ENCODE assay signal across 9 cellular contexts in the genomic region with DNA sequence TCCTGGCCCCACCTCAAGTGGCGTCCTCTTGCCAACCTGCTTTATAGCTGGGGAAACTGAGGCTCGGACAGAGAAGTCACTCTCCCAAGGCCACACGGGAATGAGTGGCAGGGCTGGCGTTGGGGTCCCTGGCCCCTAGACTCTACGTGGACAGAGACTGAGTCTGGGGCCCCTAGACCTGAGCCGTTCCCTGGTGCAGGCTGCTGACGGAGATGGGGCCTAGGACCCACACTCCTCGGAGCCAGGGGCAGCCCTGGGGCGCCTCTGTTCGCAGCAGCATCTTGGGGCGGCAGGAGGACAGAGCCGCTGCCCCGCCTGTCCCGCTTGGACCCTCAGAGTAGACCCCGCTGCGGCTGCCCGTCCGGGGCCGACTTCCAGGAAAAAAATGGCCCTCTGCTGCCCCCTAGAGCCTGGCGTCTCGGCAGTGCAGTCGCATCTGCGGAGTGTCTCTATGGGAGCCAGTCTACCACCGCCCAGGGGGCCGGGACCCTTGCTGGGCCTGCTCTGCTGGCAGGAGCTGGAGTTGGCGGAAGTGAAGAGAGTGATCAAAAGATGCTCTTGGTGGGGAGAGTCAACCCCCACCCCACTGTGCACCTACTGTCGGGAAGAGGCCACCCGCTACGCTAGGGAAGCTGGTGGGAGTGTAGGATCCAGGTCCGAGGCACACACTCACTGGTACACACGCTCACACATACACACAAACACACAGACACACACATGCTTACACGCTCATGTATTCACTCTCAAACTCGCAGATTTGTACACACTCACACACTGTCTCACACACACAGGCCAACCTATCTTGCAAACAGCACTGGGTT.
DNase-seq lines count a peak whose midpoint lies in the region; ATAC-seq and TF ChIP-seq lines count a peak whose summit lies in the region.
"Had no signal": no experiment of that assay in that cellular context is flagged by ENCODE, and none has a peak within 500 bp of the region (broad histone marks: within the 10 kb centered on the region; RNA-seq: fewer than 3 reads in every experiment).

No MANE protein-coding gene starts in this region.

- intact Hi-C loops in left cardiac atrium (cut with DNase I) = loop anchor here (2.0 to 10.0 kb wide), 5 partner anchors 257 to 527 kb away; partner anchors contain the start of gene SORCS2 (in 2 of the 2)

- no peaks in the 10 kb centered on the region for H3K9me3 Mint-ChIP-seq in activated naive CD8-positive, alpha-beta T cell treated with anti-CD3 and anti-CD28 coated beads for 36 hours

- no peak overlapping the region for H3K27ac Mint-ChIP-seq in activated naive CD8-positive, alpha-beta T cell treated with anti-CD3 and anti-CD28 coated beads for 36 hours

- no peaks in the 10 kb centered on the region for H3K36me3 ChIP-seq in smooth muscle cell (ENCODE audit: low read depth)
- H3K36me3 ChIP-seq: neutrophil had no signal

- no peaks in the 10 kb centered on the region for H3K36me3 Mint-ChIP-seq in activated naive CD8-positive, alpha-beta T cell treated with anti-CD3 and anti-CD28 coated beads for 36 hours

- H3K4me1 ChIP-seq in smooth muscle cell (ENCODE audit: low read depth) = no peaks in the 10 kb centered on the region

- 27% methylated on average over 32 of the region's 33 CpGs for WGBS in smooth muscle cell (ENCODE audit: low lambda C conversion rate)

- H2AFZ ChIP-seq in smooth muscle cell (ENCODE audit: low read depth) = no peak overlapping the region

- peak; percentile 89 for TF ChIP-seq CTCF in smooth muscle cell (IDR thresholded peaks at IDR 0.05; ENCODE audit: borderline replicate concordance, insufficient read depth, poor library complexity, severe bottlenecking)

- peaks cover 16% of the 10 kb centered on the region for H3K27me3 Mint-ChIP-seq in activated naive CD8-positive, alpha-beta T cell treated with anti-CD3 and anti-CD28 coated beads for 36 hours

- POLR2A ChIA-PET in HEK293T (lab: Yijun Ruan, JAX) = no interaction called here

- H3K9ac ChIP-seq in smooth muscle cell (ENCODE audit: low read depth) = no peak overlapping the region

- ATAC-seq in SK-N-SH treated with all-trans-retinoic acid at 6 μM for 48 hours (peak; percentile 94), left cardiac atrium (peak; percentile 70 to 73), HG03378 (IDR thresholded peaks at IDR 0.05; ENCODE audit: unreplicated experiment) (no peak)

- peaks cover 26% of the 10 kb centered on the region for H3K27me3 ChIP-seq in smooth muscle cell (ENCODE audit: low read depth)

- H3K79me2 ChIP-seq in smooth muscle cell (ENCODE audit: low read depth) = no peaks in the 10 kb centered on the region

- DNase-seq in C1 segment of cervical spinal cord (lab: John Stamatoyannopoulos, UW) (peak in 10 of 14 donors; percentile 7 to 58 (median 30)), HEK293T (ENCODE audit: extremely low spot score) (peak; percentile 90), left cardiac atrium (peak; percentile 63), smooth muscle cell (lab: John Stamatoyannopoulos, UW; ENCODE audit: unreplicated experiment) (peak; percentile 24), kidney glomerular epithelial cell (lab: John Stamatoyannopoulos, UW) (no peak)
- DNase-seq in activated naive CD8-positive, alpha-beta T cell treated with anti-CD3 and anti-CD28 coated beads for 36 hours = peak; percentile 56

- H3K4me2 ChIP-seq in smooth muscle cell = peak overlapping the region; percentile 80

- CTCF ChIA-PET in HEK293T (lab: Yijun Ruan, JAX) = interaction anchor here (0.5 to 1.0 kb wide), 3 partner anchors 51 to 1155 kb away, joined by 3 to 4 read pairs (median 3); no protein-coding TSS in a partner anchor

- H3K4me3 ChIP-seq in smooth muscle cell = no peak overlapping the region

- H3K4me1 Mint-ChIP-seq in activated naive CD8-positive, alpha-beta T cell treated with anti-CD3 and anti-CD28 coated beads for 36 hours = peaks cover 1% of the 10 kb centered on the region

- H3K9me3 ChIP-seq in smooth muscle cell (replicated peaks; ENCODE audit: low read depth) = no peaks in the 10 kb centered on the region
- H3K9me3 ChIP-seq: neutrophil had no signal

- H3F3A ChIP-seq in smooth muscle cell (ENCODE audit: low read depth) = no peaks in the 10 kb centered on the region

- H3K27ac ChIP-seq in smooth muscle cell (ENCODE audit: low read depth) = no peak overlapping the region
- H3K27ac ChIP-seq: neutrophil had no signal

- no peaks in the 10 kb centered on the region for H4K20me1 ChIP-seq in smooth muscle cell (ENCODE audit: low read depth)

- no peak overlapping the region for H3K4me3 Mint-ChIP-seq in activated naive CD8-positive, alpha-beta T cell treated with anti-CD3 and anti-CD28 coated beads for 36 hours

TF ChIP-seq in HEK293T, 16 proteins besides CTCF, POLR2A, EP300 and RAD21:
- TF ChIP-seq ARNT (IDR thresholded peaks at IDR 0.05) (no peak), FOXK2 (IDR thresholded peaks at IDR 0.05) (no peak), PKNOX1 (IDR thresholded peaks at IDR 0.05) (no peak), NFRKB (IDR thresholded peaks at IDR 0.05) (no peak), SUZ12 (IDR thresholded peaks at IDR 0.05) (no peak), CTBP1 (IDR thresholded peaks at IDR 0.05; ENCODE audit: borderline replicate concordance) (no peak), FOXM1 (IDR thresholded peaks at IDR 0.05; ENCODE audit: borderline replicate concordance) (no peak), ELF4 (IDR thresholded peaks at IDR 0.05) (no peak), L3MBTL2 (conservative IDR thresholded peaks at IDR 0.05) (no peak), ZNF384 (IDR thresholded peaks at IDR 0.05) (no peak), FOXA1 (IDR thresholded peaks at IDR 0.05) (no peak), TARDBP (IDR thresholded peaks at IDR 0.05) (no peak), SP1 (IDR thresholded peaks at IDR 0.05) (no peak), LEF1 (IDR thresholded peaks at IDR 0.05; ENCODE audit: borderline replicate concordance) (no peak), HDGF (IDR thresholded peaks at IDR 0.05; ENCODE audit: borderline replicate concordance) (no peak), BHLHE40 (IDR thresholded peaks at IDR 0.05; ENCODE audit: borderline replicate concordance) (no peak)

TF ChIP-seq in SK-N-SH treated with all-trans-retinoic acid at 6 μM for 48 hours, 23 proteins besides CTCF, POLR2A, EP300 and RAD21:
- no peak for TF ChIP-seq GLIS3 (CRISPR knock-in tag; IDR thresholded peaks at IDR 0.05)
- TF ChIP-seq ESRRG (CRISPR knock-in tag; IDR thresholded peaks at IDR 0.05) = no peak
TF ChIP-seq in SK-N-SH treated with all-trans-retinoic acid at 6 μM for 48 hours: peak in this region for 0.
